9 cellular contexts compared by ENCODE assay signal in the genomic region with DNA sequence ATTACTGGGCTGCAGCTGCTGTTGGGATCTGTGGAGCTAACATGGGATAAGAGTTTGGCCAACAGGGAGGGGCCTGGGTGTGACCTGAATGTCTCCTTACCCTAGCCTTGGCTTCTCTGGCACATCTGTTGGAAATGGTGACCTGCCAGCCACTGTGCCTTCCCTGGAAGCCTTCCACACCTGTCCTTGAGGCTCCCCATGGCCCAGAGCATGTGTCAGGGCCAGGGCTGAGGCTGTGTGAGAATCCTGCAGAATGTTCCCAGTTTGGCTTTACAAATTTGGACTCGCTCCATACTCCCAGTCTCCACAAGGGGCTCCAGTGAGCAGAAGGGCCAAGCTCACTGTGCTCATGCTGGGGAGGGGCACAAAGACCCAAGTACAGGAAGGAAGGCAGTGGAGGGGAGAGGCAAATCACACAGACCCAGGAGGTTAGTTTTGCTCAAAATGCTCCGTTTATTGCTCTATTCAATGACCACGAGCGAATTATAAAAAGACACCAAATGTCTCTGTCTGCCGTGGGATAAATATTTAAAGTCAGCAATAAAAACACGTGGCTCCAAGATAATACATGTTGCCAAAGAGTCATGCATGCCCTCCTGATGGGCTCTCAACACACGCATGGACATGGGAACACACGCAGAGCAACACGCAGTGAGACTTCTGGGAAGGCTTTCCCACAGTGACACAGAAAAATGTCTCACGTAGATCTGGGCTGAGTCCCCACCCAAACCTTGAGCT. TPM values are rescaled to one million over a fixed set of nuclear protein-coding genes. Genes with fewer than 3 reads are reported as not detected.
DNase-seq lines count a peak whose midpoint lies in the region; ATAC-seq, FAIRE-seq and TF ChIP-seq lines count a peak whose summit lies in the region.
"Had no signal": no experiment of that assay in that cellular context is flagged by ENCODE, and none has a peak within 500 bp of the region (broad histone marks: within the 10 kb centered on the region; RNA-seq: fewer than 3 reads in every experiment).

No MANE protein-coding gene starts in this region.

- WGBS in body of pancreas, 2 donors = 52 to 57% methylated on average over 9 to 10 of the region's 10 CpGs

- TF ChIP-seq POLR2A in body of pancreas (IDR thresholded peaks at IDR 0.05) = no peak

- H3K27me3 ChIP-seq in body of pancreas = no peaks in the 10 kb centered on the region
- H3K27me3 ChIP-seq: BLaER1 treated with 17β-estradiol and CSF1 and Interleukin-3, amounts not matched to agents 10 nM and 100 nM had no signal

- peak; percentile 49 to 74 (median 60) for TF ChIP-seq CTCF in body of pancreas (IDR thresholded peaks at IDR 0.05)
- peak; percentile 71 for TF ChIP-seq CTCF in kidney (IDR thresholded peaks at IDR 0.05; ENCODE audit: borderline replicate concordance, extremely low read depth, insufficient read depth)

- ATAC-seq in HG02759 (IDR thresholded peaks at IDR 0.05; ENCODE audit: unreplicated experiment) (peak; percentile 54), body of pancreas (peak; percentile 45), HG02970 (IDR thresholded peaks at IDR 0.05; ENCODE audit: low FRiP score, unreplicated experiment) (no peak)

- intact Hi-C loops in body of pancreas (cut with DNase I) (no loop called here), kidney (cut with DNase I) (no loop called here)

- H3K27ac ChIP-seq in body of pancreas (no peak overlapping the region), kidney (ENCODE audit: low read depth in 2 of 2, low read length in 2 of 2) (no peak overlapping the region)

- H3K4me1 ChIP-seq in body of pancreas = peaks cover 7% of the 10 kb centered on the region
- no peaks in the 10 kb centered on the region for H3K4me1 ChIP-seq in kidney (ENCODE audit: control insufficient read depth in 1 of 2, insufficient read depth in 1 of 2, low read depth in 1 of 2, low read length in 2 of 2)

- H3K36me3 ChIP-seq in body of pancreas (replicated peaks in 1 of 2; ENCODE audit: insufficient read depth in 1 of 2, low read depth in 2 of 2) = no peaks in the 10 kb centered on the region
- H3K36me3 ChIP-seq in kidney (ENCODE audit: control insufficient read depth in 1 of 2, insufficient read depth in 2 of 2, low read length in 2 of 2) = no peaks in the 10 kb centered on the region
- H3K36me3 ChIP-seq: BLaER1 treated with 17β-estradiol and CSF1 and Interleukin-3, amounts not matched to agents 10 nM and 100 nM had no signal

- peak; percentile 12 for DNase-seq in NCI-H1092 treated with DMSO at 0.1 percent for 48 hours (lab: John Stamatoyannopoulos, UW)
- no peak for DNase-seq in NCI-H1092 (lab: John Stamatoyannopoulos, UW)
- DNase-seq in SW480 (ENCODE audit: low spot score) = peak; percentile 44
- peak; percentile 34 to 56 (median 37) for DNase-seq in body of pancreas
- DNase-seq in kidney = no peak
- peak; percentile 19 for DNase-seq in stimulated activated CD8-positive, alpha-beta memory T cell treated with anti-CD3 and anti-CD28 coated beads, Interleukin-4, amount 100 ng/mL, for 24 hours (ENCODE audit: low read depth)

- H3K9me3 ChIP-seq in body of pancreas (no peaks in the 10 kb centered on the region), kidney (ENCODE audit: control insufficient read depth in 1 of 2, low read length in 2 of 2) (no peaks in the 10 kb centered on the region)
- H3K9me3 ChIP-seq: BLaER1 treated with 17β-estradiol and CSF1 and Interleukin-3, amounts not matched to agents 10 nM and 100 nM had no signal

- H3K4me3 ChIP-seq in body of pancreas (no peak overlapping the region), kidney (ENCODE audit: low read length in 2 of 2) (no peak overlapping the region)
- H3K4me3 ChIP-seq: BLaER1 treated with 17β-estradiol and CSF1 and Interleukin-3, amounts not matched to agents 10 nM and 100 nM had no signal

- FAIRE-seq in kidney (lab: Jason Lieb, UNC) = no peak

- no peak overlapping the region for H3K9ac ChIP-seq in kidney (ENCODE audit: low read length in 2 of 2)
- H3K9ac ChIP-seq: BLaER1 treated with 17β-estradiol and CSF1 and Interleukin-3, amounts not matched to agents 10 nM and 100 nM had no signal

RNA-seq across cellular contexts. Expression of gene IGSF22, which starts 1.7 kb away (rescaled TPM):
- total RNA-seq in body of pancreas (not detected), kidney (2.5 TPM)
- polyA plus RNA-seq in kidney (ENCODE audit: insufficient read depth, low read depth, low replicate concordance) = 2.8 TPM

RNA-seq across cellular contexts. Expression of gene TMEM86A, which starts 29.1 kb away (rescaled TPM):
- total RNA-seq in body of pancreas = 1 to 10 TPM; 4.7 to 5.6 TPM
- 7.4 TPM for total RNA-seq in kidney
- polyA plus RNA-seq in kidney (ENCODE audit: insufficient read depth, low read depth, low replicate concordance) = 17.1 TPM

Comparison
In these comparisons a context has a peak if more than half of its experiments do, and no peak if none do; other contexts are left out.
1. DNase-seq: peak in NCI-H1092 treated with DMSO at 0.1 percent for 48 hours (single experiment), SW480 (single experiment), body of pancreas (4 of 4) and stimulated activated CD8-positive, alpha-beta memory T cell treated with anti-CD3 and anti-CD28 coated beads, Interleukin-4, amount 100 ng/mL, for 24 hours (single experiment); none in NCI-H1092 (single experiment) and kidney (single experiment).